In the genomic region with DNA sequence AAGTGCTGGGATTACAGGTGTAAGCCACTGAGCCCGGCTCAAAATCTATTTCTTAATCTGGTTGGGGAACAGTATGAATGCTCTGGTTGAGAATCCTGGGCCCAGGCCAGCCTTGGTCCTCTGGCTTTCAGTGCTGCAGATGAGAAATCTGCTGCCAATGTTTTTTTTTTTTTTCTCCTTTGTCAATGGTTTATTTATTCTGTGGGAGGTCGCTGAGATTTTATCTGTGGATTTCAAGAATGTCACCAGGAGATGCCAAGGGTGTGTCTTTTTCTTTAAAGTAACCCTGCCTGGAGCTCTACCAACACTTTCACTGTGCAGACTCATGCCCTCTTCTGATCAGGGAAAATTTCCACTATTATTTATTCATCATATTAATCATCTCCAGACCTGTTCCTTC, we compare ENCODE assay signal across 22 cellular contexts. TPM values are rescaled to one million over a fixed set of nuclear protein-coding genes. Genes with fewer than 3 reads are reported as not detected.
DNase-seq lines count a peak whose midpoint lies in the region; ATAC-seq and TF ChIP-seq lines count a peak whose summit lies in the region.
"Had no signal": no experiment of that assay in that cellular context is flagged by ENCODE, and none has a peak within 500 bp of the region (broad histone marks: within the 10 kb centered on the region; RNA-seq: fewer than 3 reads in every experiment).

No MANE protein-coding gene starts in this region.

- BruUV-seq in A673 (replicated peaks; lab: Mats Ljungman, UMichigan) = TSS peak; percentile 17

- DNase-seq in A673 (ENCODE audit: low spot score) = no peak
- peak; percentile 98 for DNase-seq in LNCaP clone FGC (ENCODE audit: low read depth)
- no peak for DNase-seq in endodermal cell
- peak; percentile 78 for DNase-seq in prostate gland (ENCODE audit: low spot score)
- no peak for DNase-seq in ecto neural progenitor cell (ENCODE audit: low spot score)
- no peak for DNase-seq in cerebellum (ENCODE audit: low spot score)
- DNase-seq: activated CD4-positive, alpha-beta T cell treated with anti-CD3 and anti-CD28 coated beads, Interleukin-2, amount 10 ng/mL, durations not matched to agents 7 days and 5 days; central memory CD4-positive, alpha-beta T cell; effector memory CD4-positive, alpha-beta T cell; hypothalamus; islet precursor cell; mesendoderm; naive thymus-derived CD8-positive, alpha-beta T cell; NCI-H1048; NCI-H446; stimulated activated CD4-positive, alpha-beta T cell treated with anti-CD3 and anti-CD28 coated beads, Interleukin-4, amount 100 ng/mL, for 1 hour; T-helper 1 cell; uterus had no signal

- no peaks in the 10 kb centered on the region for H3K9me3 ChIP-seq in A673 (ENCODE audit: low read depth, low read length, poor library complexity, severe bottlenecking)
- H3K9me3 ChIP-seq in endodermal cell (ENCODE audit: control insufficient read depth, low read length) = no peaks in the 10 kb centered on the region
- no peaks in the 10 kb centered on the region for H3K9me3 ChIP-seq in prostate gland
- H3K9me3 ChIP-seq: uterus had no signal

- peaks cover 21% of the 10 kb centered on the region for H3K4me1 Mint-ChIP-seq in endodermal cell

- H3K4me1 ChIP-seq in A673 (ENCODE audit: insufficient read depth, low read length, poor library complexity, severe bottlenecking) = peaks cover 18% of the 10 kb centered on the region
- peaks cover 20% of the 10 kb centered on the region for H3K4me1 ChIP-seq in endodermal cell (ENCODE audit: control insufficient read depth, insufficient read depth, low read length)
- peaks cover 20% of the 10 kb centered on the region for H3K4me1 ChIP-seq in prostate gland (replicated peaks)
- H3K4me1 ChIP-seq: parathyroid adenoma had no signal

- H3K27me3 Mint-ChIP-seq in endodermal cell (ENCODE audit: insufficient read depth) = no peaks in the 10 kb centered on the region
- H3K27me3 Mint-ChIP-seq: naive thymus-derived CD8-positive, alpha-beta T cell had no signal

- TF ChIP-seq CTCF in A673 (conservative IDR thresholded peaks at IDR 0.05; ENCODE audit: low read depth, low read length) = no peak
- TF ChIP-seq CTCF in LNCaP clone FGC (IDR thresholded peaks at IDR 0.05; ENCODE audit: control insufficient read depth, extremely low read depth, insufficient read depth) = no peak
- no peak for TF ChIP-seq CTCF in endodermal cell (conservative IDR thresholded peaks at IDR 0.05)
- TF ChIP-seq CTCF in prostate gland (IDR thresholded peaks at IDR 0.05) = no peak

- POLR2A ChIA-PET in A673 (lab: Charles Lee; ENCODE audit: low non-redundant PET) = interaction anchor here (0.7 kb wide), 1 partner anchor 26 kb away, joined by 5 read pairs; no protein-coding TSS in a partner anchor

- H3K27me3 ChIP-seq in A673 (replicated peaks; ENCODE audit: insufficient read depth, low read depth, low read length, poor library complexity) (no peaks in the 10 kb centered on the region), endodermal cell (ENCODE audit: control insufficient read depth, insufficient read depth, low read length, poor library complexity, severe bottlenecking) (no peaks in the 10 kb centered on the region), prostate gland (replicated peaks; ENCODE audit: insufficient read depth) (no peaks in the 10 kb centered on the region)
- H3K27me3 ChIP-seq: uterus had no signal

- no peak for TF ChIP-seq POLR2A in prostate gland (IDR thresholded peaks at IDR 0.05)

- WGBS in endodermal cell (ENCODE audit: insufficient coverage in 1 of 2, insufficient read length in 1 of 2), 2 experiments = 69% methylated on average over 2 of the region's 2 CpGs; no CpG with 5 or more reads in 1 of the 2 experiments
- 15% methylated on average over 2 of the region's 2 CpGs for WGBS in prostate gland

- H3K36me3 ChIP-seq in A673 (ENCODE audit: insufficient read depth, low read length, poor library complexity, severe bottlenecking) = no peaks in the 10 kb centered on the region
- peaks cover 44% of the 10 kb centered on the region for H3K36me3 ChIP-seq in endodermal cell (ENCODE audit: control insufficient read depth, insufficient read depth, low read length)
- H3K36me3 ChIP-seq in prostate gland = no peaks in the 10 kb centered on the region
- H3K36me3 ChIP-seq: uterus had no signal

- no peak overlapping the region for H3K9ac ChIP-seq in endodermal cell (ENCODE audit: extremely low read depth, low read length, poor library complexity, severe bottlenecking)
- H3K9ac ChIP-seq: parathyroid adenoma had no signal

- H3K4me3 Mint-ChIP-seq in endodermal cell = no peak overlapping the region
- H3K4me3 Mint-ChIP-seq: activated CD4-positive, alpha-beta T cell treated with anti-CD3 and anti-CD28 coated beads, Interleukin-2, amount 10 ng/mL, durations not matched to agents 7 days and 5 days had no signal

- no peaks in the 10 kb centered on the region for H3K9me3 Mint-ChIP-seq in endodermal cell
- H3K9me3 Mint-ChIP-seq: activated CD4-positive, alpha-beta T cell treated with anti-CD3 and anti-CD28 coated beads, Interleukin-2, amount 10 ng/mL, durations not matched to agents 7 days and 5 days; naive thymus-derived CD8-positive, alpha-beta T cell had no signal

- no peak for ATAC-seq in HG03025 (IDR thresholded peaks at IDR 0.05; ENCODE audit: low FRiP score, unreplicated experiment)
- ATAC-seq in GM18907 (IDR thresholded peaks at IDR 0.05; ENCODE audit: unreplicated experiment) = no peak
- ATAC-seq: naive thymus-derived CD8-positive, alpha-beta T cell had no signal

- intact Hi-C loops in A673 (cut with micrococcal nuclease; ENCODE audit: unreplicated experiment) = no loop called here
- intact Hi-C loops in prostate gland (cut with DNase I) = no loop called here

- CTCF ChIA-PET in A673 (lab: Charles Lee) = no interaction called here

- no peak overlapping the region for H3K27ac Mint-ChIP-seq in endodermal cell
- H3K27ac Mint-ChIP-seq: activated CD4-positive, alpha-beta T cell treated with anti-CD3 and anti-CD28 coated beads, Interleukin-2, amount 10 ng/mL, durations not matched to agents 7 days and 5 days had no signal

- H3K36me3 Mint-ChIP-seq in endodermal cell (ENCODE audit: low read depth) = peaks cover 34% of the 10 kb centered on the region
- H3K36me3 Mint-ChIP-seq: naive thymus-derived CD8-positive, alpha-beta T cell had no signal

- H3K4me3 ChIP-seq in A673 (ENCODE audit: low read depth, low read length, poor library complexity, severe bottlenecking) (no peak overlapping the region), LNCaP clone FGC (ENCODE audit: low read depth, low read length) (no peak overlapping the region), endodermal cell (ENCODE audit: low read length) (peak overlapping the region; percentile 8), prostate gland (no peak overlapping the region)
- H3K4me3 ChIP-seq: skin epidermis, uterus had no signal

- H3K27ac ChIP-seq in A673 (ENCODE audit: low read depth, low read length, poor library complexity, severe bottlenecking) = no peak overlapping the region
- H3K27ac ChIP-seq in endodermal cell (ENCODE audit: low read depth, low read length) = no peak overlapping the region
- H3K27ac ChIP-seq in prostate gland = peak overlapping the region; percentile 94 to 96
- H3K27ac ChIP-seq: parathyroid adenoma, uterus had no signal

RNA-seq across cellular contexts. Expression of a gene that starts 3.6 kb away (rescaled TPM):
- 49.3 and 70.1 TPM in 2 replicates for total RNA-seq in A673 (2021)
- 100 to 1,000 TPM; 234 to 263 TPM for total RNA-seq in endodermal cell
- polyA plus RNA-seq in endodermal cell (2013, experiment 1 of 2) = 114 TPM
- 95.7 TPM for polyA plus RNA-seq in endodermal cell (2013, experiment 2 of 2)
- 100 to 1,000 TPM; 147 to 169 TPM for total RNA-seq in prostate gland
- 46.8 TPM for total RNA-seq in cerebellum

RNA-seq across cellular contexts. Expression of a gene that starts 20.5 kb away (rescaled TPM):
- total RNA-seq in A673 (2021) (not detected in 2 replicates), endodermal cell (not detected), prostate gland (under 1 TPM in 1 of 2 donors, not detected in 1; 0.51 TPM), cerebellum (not detected)
- polyA plus RNA-seq in endodermal cell (2013, experiment 1 of 2) = not detected
- polyA plus RNA-seq in endodermal cell (2013, experiment 2 of 2) = not detected
- total RNA-seq: activated CD4-positive, alpha-beta T cell treated with anti-CD3 and anti-CD28 coated beads, Interleukin-2, amount 10 ng/mL, durations not matched to agents 7 days and 5 days; naive thymus-derived CD8-positive, alpha-beta T cell; uterus had no signal
- polyA plus RNA-seq: naive thymus-derived CD8-positive, alpha-beta T cell had no signal

Comparison
In these comparisons a context has a peak if more than half of its experiments do, and no peak if none do; other contexts are left out.
1. DNase-seq: peak in LNCaP clone FGC (single experiment) and prostate gland (single experiment); none in A673 (single experiment), endodermal cell (single experiment), ecto neural progenitor cell (single experiment) and cerebellum (single experiment).
2. H3K27ac ChIP-seq: peak in prostate gland (2 of 2); none in A673 (single experiment) and endodermal cell (single experiment).